2 cellular contexts compared by ENCODE assay signal in genomic region chr15:50225897-50226296, GRCh38.
TF ChIP-seq lines count a peak whose summit lies in the region.

No MANE protein-coding gene starts in this region.

TF ChIP-seq in IMR-90, 13 proteins besides CTCF, POLR2A, EP300 and RAD21:
- TF ChIP-seq CEBPB (IDR thresholded peaks at IDR 0.05; ENCODE audit: low read depth, low read length) = peak; percentile 66
- TF ChIP-seq RFX5 (IDR thresholded peaks at IDR 0.05; ENCODE audit: low read depth, low read length) = no peak

TF ChIP-seq in HepG2, 621 proteins besides CTCF, POLR2A, EP300 and RAD21:
- TF ChIP-seq ZNF704 (CRISPR knock-in tag; IDR thresholded peaks at IDR 0.05; ENCODE audit: borderline replicate concordance) = no peak
- peak; percentile 54; the same call in 1 of the 2 replicates for TF ChIP-seq CEBPG (CRISPR knock-in tag; IDR thresholded peaks at IDR 0.05)
- TF ChIP-seq ARID5B (CRISPR knock-in tag; IDR thresholded peaks at IDR 0.05) = 0 out of 2 replicates have a peak, but pooled peaks have one; percentile 12
- no peak for TF ChIP-seq ZNF784 (CRISPR knock-in tag; IDR thresholded peaks at IDR 0.05; ENCODE audit: borderline replicate concordance)
- no peak for TF ChIP-seq KAT2B (IDR thresholded peaks at IDR 0.05; ENCODE audit: borderline replicate concordance, low read depth, low read length)
- no peak for TF ChIP-seq RXRA (CRISPR knock-in tag; IDR thresholded peaks at IDR 0.05)
- no peak for TF ChIP-seq KDM5A (IDR thresholded peaks at IDR 0.05; ENCODE audit: borderline replicate concordance, low read length)
- TF ChIP-seq HNF4A (CRISPR knock-in tag; IDR thresholded peaks at IDR 0.05) = peak; percentile 48
- TF ChIP-seq CEBPB (IDR thresholded peaks at IDR 0.05; ENCODE audit: borderline replicate concordance, low read depth, low read length) = peak; percentile 89
- 0 out of 2 replicates have a peak, but pooled peaks have one; percentile 29 for TF ChIP-seq GATAD2A (CRISPR knock-in tag; IDR thresholded peaks at IDR 0.05)
- 0 out of 2 replicates have a peak, but pooled peaks have one; percentile 12 for TF ChIP-seq NR2F6 (IDR thresholded peaks at IDR 0.05)
- no peak for TF ChIP-seq NR2F6 (CRISPR knock-in tag; IDR thresholded peaks at IDR 0.05)
- TF ChIP-seq ZBTB2 (CRISPR knock-in tag; IDR thresholded peaks at IDR 0.05; ENCODE audit: low read depth) = no peak
